Comparison of ENCODE assay signal across 9 cellular contexts in genomic region chr1:226549937-226550670, GRCh38.
DNase-seq lines count a peak whose midpoint lies in the region; ATAC-seq and TF ChIP-seq lines count a peak whose summit lies in the region.
"Had no signal": no experiment of that assay in that cellular context is flagged by ENCODE, and none has a peak within 500 bp of the region (broad histone marks: within the 10 kb centered on the region; RNA-seq: fewer than 3 reads in every experiment).

No MANE protein-coding gene starts in this region.

- H3K9ac ChIP-seq in HUES48 (ENCODE audit: low read depth, low read length) = no peak overlapping the region

- TF ChIP-seq CTCF in nephron (IDR thresholded peaks at IDR 0.05; ENCODE audit: unreplicated experiment in 3 of 3) = peak in 1 of 3 experiments; percentile 14

- no peaks in the 10 kb centered on the region for H3K9me3 Mint-ChIP-seq in nephron

- H3K4me3 ChIP-seq in HUES48 (ENCODE audit: low read depth, low read length) = peak overlapping the region; percentile 63
- H3K4me3 ChIP-seq: lung had no signal

- no peaks in the 10 kb centered on the region for H3K36me3 ChIP-seq in HUES48 (ENCODE audit: control insufficient read depth, insufficient read depth, low read length)

- H3K27ac ChIP-seq in HUES48 (ENCODE audit: low read depth, low read length) = no peak overlapping the region

- peak overlapping the region; percentile 80 to 88 (median 85) for H3K4me3 Mint-ChIP-seq in nephron

- H3K36me3 Mint-ChIP-seq in nephron (ENCODE audit: low read depth) = no peaks in the 10 kb centered on the region

- DNase-seq in ELF-1 (ENCODE audit: low read depth, low spot score) = peak; percentile 65
- peak; percentile 9 for DNase-seq in activated CD4-positive, alpha-beta T cell treated with anti-CD3 and anti-CD28 coated beads, Interleukin-2, amount 50 U/mL, for 1 hour
- DNase-seq in fibroblast of peridontal ligament (ENCODE audit: extremely low read depth) = peak; percentile 12

- peaks cover 4% of the 10 kb centered on the region for H3K4me1 ChIP-seq in HUES48 (ENCODE audit: control insufficient read depth, insufficient read depth, low read length)

- peaks cover 54% of the 10 kb centered on the region for H3K27me3 ChIP-seq in HUES48 (ENCODE audit: control insufficient read depth, insufficient read depth, low read length)

- ATAC-seq in GM19328 (IDR thresholded peaks at IDR 0.05; ENCODE audit: unreplicated experiment) (no peak), GM21619 (IDR thresholded peaks at IDR 0.05; ENCODE audit: unreplicated experiment) (no peak), GM21526 (IDR thresholded peaks at IDR 0.05; ENCODE audit: low FRiP score, unreplicated experiment) (no peak)

- peaks cover 66% of the 10 kb centered on the region for H3K4me1 Mint-ChIP-seq in nephron

- no peaks in the 10 kb centered on the region for H3K9me3 ChIP-seq in HUES48 (ENCODE audit: control insufficient read depth, insufficient read depth, low read length)

- peaks cover 34% of the 10 kb centered on the region for H3K27me3 Mint-ChIP-seq in nephron (ENCODE audit: low read depth)

- H3K27ac Mint-ChIP-seq in nephron = peak overlapping the region in 2 of 3 experiments; percentile 24 to 48

Comparison
In these comparisons a context has a peak if more than half of its experiments do, and no peak if none do; other contexts are left out.
1. DNase-seq: peak in every context shown above with its lines; median percentile 65 in ELF-1; 12 in fibroblast of peridontal ligament; 9 in activated CD4-positive, alpha-beta T cell treated with anti-CD3 and anti-CD28 coated beads, Interleukin-2, amount 50 U/mL, for 1 hour.